In the genomic region with DNA sequence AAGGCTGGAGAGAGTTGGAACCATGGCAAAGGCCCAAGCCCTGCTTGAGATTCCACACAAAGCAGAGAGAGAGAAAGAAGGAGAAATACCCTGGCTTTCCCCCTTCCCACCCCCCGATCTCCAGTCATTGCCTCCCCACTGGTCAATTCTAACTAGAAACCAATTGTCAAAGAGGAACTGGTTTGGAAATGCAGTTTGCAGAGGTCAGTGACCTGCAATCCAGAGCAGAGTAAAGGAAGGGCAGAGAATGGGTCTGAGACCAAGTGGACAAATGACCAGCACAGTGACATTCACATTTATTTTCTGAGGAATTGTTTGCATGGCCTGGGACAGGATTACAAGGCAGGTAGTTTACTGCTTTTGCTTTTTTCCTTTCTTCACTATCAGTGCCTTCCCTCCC, we compare ENCODE assay signal across 20 cellular contexts. TPM values are rescaled to one million over a fixed set of nuclear protein-coding genes. Genes with fewer than 3 reads are reported as not detected.
"Had no signal": no experiment of that assay in that cellular context is flagged by ENCODE, and none has a peak within 500 bp of the region (broad histone marks: within the 10 kb centered on the region; RNA-seq: fewer than 3 reads in every experiment).

No MANE protein-coding gene starts in this region.

- H3K4me1 ChIP-seq: lower lobe of right lung, testis had no signal

- H3K27me3 ChIP-seq: testis had no signal

- H3K9me3 Mint-ChIP-seq: activated T-helper 1 cell treated with anti-CD3 and anti-CD28 coated beads, Interleukin-12 subunit alpha, Interleukin-12 subunit beta, Interleukin-2, Interleukin-4 antibody, amounts not matched to agents 30 ng/mL and 10 ng/mL and 1 ng/mL, durations not matched to agents 14 hours and 24 hours and 36 hours; effector memory CD8-positive, alpha-beta T cell had no signal

- H3K4me3 ChIP-seq: lower lobe of right lung, testis had no signal

- H3K27ac ChIP-seq: lower lobe of right lung, testis had no signal

- DNase-seq: activated CD4-positive, alpha-beta T cell treated with anti-CD3 and anti-CD28 coated beads for 4 hours; activated naive CD4-positive, alpha-beta T cell; caudate nucleus; cortex of kidney; effector memory CD8-positive, alpha-beta T cell; hippocampal formation; kidney glomerular epithelial cell; lower lobe of right lung; naive B cell; stimulated activated CD4-positive, alpha-beta T cell treated with anti-CD3 and anti-CD28 coated beads, Interleukin-2, amount 100 ng/mL, for 48 hours; stimulated activated CD8-positive, alpha-beta memory T cell treated with anti-CD3 and anti-CD28 coated beads, Interleukin-4, amount 100 ng/mL, for 48 hours; stimulated activated naive CD8-positive, alpha-beta T cell treated with anti-CD3 and anti-CD28 coated beads, Interleukin-15, Interleukin-2, amounts not matched to agents 100 U/mL and 50 U/mL, for 24 hours; T1000; testis had no signal

- H3K27ac Mint-ChIP-seq: activated T-helper 1 cell treated with anti-CD3 and anti-CD28 coated beads, Interleukin-12 subunit alpha, Interleukin-12 subunit beta, Interleukin-2, Interleukin-4 antibody, amounts not matched to agents 30 ng/mL and 10 ng/mL and 1 ng/mL, durations not matched to agents 14 hours and 24 hours and 36 hours; effector memory CD8-positive, alpha-beta T cell; naive B cell had no signal

- H3K4me3 Mint-ChIP-seq: activated T-helper 1 cell treated with anti-CD3 and anti-CD28 coated beads, Interleukin-12 subunit alpha, Interleukin-12 subunit beta, Interleukin-2, Interleukin-4 antibody, amounts not matched to agents 30 ng/mL and 10 ng/mL and 1 ng/mL, durations not matched to agents 14 hours and 24 hours and 36 hours; effector memory CD8-positive, alpha-beta T cell; naive B cell had no signal

- H3K4me1 Mint-ChIP-seq: naive B cell had no signal

- ATAC-seq: effector memory CD8-positive, alpha-beta T cell; stimulated activated naive CD8-positive, alpha-beta T cell treated with anti-CD3 and anti-CD28 coated beads, Interleukin-15, Interleukin-2, amounts not matched to agents 100 U/mL and 50 U/mL, for 24 hours had no signal

- H3K9me3 ChIP-seq: lower lobe of right lung, testis had no signal

- H3K36me3 ChIP-seq: lower lobe of right lung had no signal

RNA-seq across cellular contexts. Expression of gene SPZ1, which starts 50.6 kb away (rescaled TPM):
- total RNA-seq: activated T-helper 1 cell treated with anti-CD3 and anti-CD28 coated beads, Interleukin-12 subunit alpha, Interleukin-12 subunit beta, Interleukin-2, Interleukin-4 antibody, amounts not matched to agents 30 ng/mL and 10 ng/mL and 1 ng/mL, durations not matched to agents 14 hours and 24 hours and 36 hours; astrocyte; glomerular endothelial cell; lower lobe of right lung; osteoblast; ureter had no signal
- polyA plus RNA-seq: esophagus had no signal
